1 cellular context compared by ENCODE assay signal in genomic region chr3:53254810-53255359, GRCh38.
TF ChIP-seq lines count a peak whose summit lies in the region.

No MANE protein-coding gene starts in this region.

TF ChIP-seq in K562, 482 proteins besides CTCF, POLR2A, EP300 and RAD21 (continued from another document):
- TF ChIP-seq ZBTB5 (IDR thresholded peaks at IDR 0.05) (no peak), MNT (conservative IDR thresholded peaks at IDR 0.05) (peak; percentile 61 to 77), HOMEZ (CRISPR knock-in tag; IDR thresholded peaks at IDR 0.05) (no peak), ZNF140 (CRISPR knock-in tag; IDR thresholded peaks at IDR 0.05) (no peak), ELF4 (CRISPR knock-in tag; IDR thresholded peaks at IDR 0.05) (no peak), NELFE (IDR thresholded peaks at IDR 0.05; ENCODE audit: insufficient read depth, insufficient read length) (no peak), CHD4 (IDR thresholded peaks at IDR 0.05; ENCODE audit: insufficient read depth, insufficient replicate concordance, low read depth, low read length, poor library complexity, severe bottlenecking) (no peak), SMC3 (conservative IDR thresholded peaks at IDR 0.05; ENCODE audit: insufficient read depth, low read depth, low read length) (no peak), ZBTB11 (CRISPR knock-in tag; IDR thresholded peaks at IDR 0.05) (peak in 1 of 3 experiments; percentile 5; a peak in 1 of 6 replicates), GTF2A2 (tag; IDR thresholded peaks at IDR 0.05) (no peak), GTF3C2 (IDR thresholded peaks at IDR 0.05; ENCODE audit: borderline replicate concordance, extremely low read depth, insufficient read length) (no peak), KLF13 (tag; IDR thresholded peaks at IDR 0.05; ENCODE audit: borderline replicate concordance, low read depth) (no peak), ZNF253 (CRISPR knock-in tag; conservative IDR thresholded peaks at IDR 0.05) (no peak), ELF1 (tag; IDR thresholded peaks at IDR 0.05) (no peak), HMG20A (CRISPR knock-in tag; conservative IDR thresholded peaks at IDR 0.05) (no peak), PRPF4 (IDR thresholded peaks at IDR 0.05; ENCODE audit: insufficient read depth, low read depth, low read length, poor library complexity, severe bottlenecking) (no peak), ZNF41 (CRISPR knock-in tag; conservative IDR thresholded peaks at IDR 0.05) (no peak), YY1 (IDR thresholded peaks at IDR 0.05; ENCODE audit: borderline replicate concordance in 1 of 3, control insufficient read depth in 1 of 3, extremely low read depth in 1 of 3, insufficient read depth in 3 of 3, insufficient read length in 1 of 3, insufficient replicate concordance in 2 of 3, low read depth in 1 of 3, low read length in 2 of 3) (peak in 1 of 3 experiments; percentile 17), E4F1 (CRISPR knock-in tag; IDR thresholded peaks at IDR 0.05; ENCODE audit: borderline replicate concordance) (no peak), ZNF696 (CRISPR knock-in tag; conservative IDR thresholded peaks at IDR 0.05) (no peak), HMBOX1 (IDR thresholded peaks at IDR 0.05) (no peak), CBX1 (IDR thresholded peaks at IDR 0.05; ENCODE audit: low read depth) (no peak), HEY1 (CRISPR knock-in tag; IDR thresholded peaks at IDR 0.05; ENCODE audit: borderline replicate concordance) (no peak)
